18 cellular contexts compared by ENCODE assay signal in genomic region chr12:4743046-4743445, GRCh38. TPM values are rescaled to one million over a fixed set of nuclear protein-coding genes. Genes with fewer than 3 reads are reported as not detected.
"Had no signal": no experiment of that assay in that cellular context is flagged by ENCODE, and none has a peak within 500 bp of the region (broad histone marks: within the 10 kb centered on the region; RNA-seq: fewer than 3 reads in every experiment).

No MANE protein-coding gene starts in this region.

- H3K27ac ChIP-seq: breast epithelium, foreskin keratinocyte, left ventricle myocardium inferior, ovary, suprapubic skin, upper lobe of left lung had no signal

- H3K36me3 Mint-ChIP-seq: activated naive CD8-positive, alpha-beta T cell treated with anti-CD3 and anti-CD28 coated beads, Interleukin-2, amount 10 ng/mL, durations not matched to agents 7 days and 5 days had no signal

- ATAC-seq: foreskin keratinocyte; stimulated activated naive CD8-positive, alpha-beta T cell treated with anti-CD3 and anti-CD28 coated beads, Interleukin-15, Interleukin-2, amounts not matched to agents 100 U/mL and 50 U/mL, for 24 hours had no signal

- H3K9me3 Mint-ChIP-seq: activated naive CD8-positive, alpha-beta T cell treated with anti-CD3 and anti-CD28 coated beads, Interleukin-2, amount 10 ng/mL, durations not matched to agents 7 days and 5 days; neural crest cell; T-helper 2 cell treated with Interferon-gamma antibody and Interleukin-4, amounts not matched to agents 5 μg/mL and 100 μg/mL, for 36 hours had no signal

- H3K4me3 Mint-ChIP-seq: activated naive CD8-positive, alpha-beta T cell treated with anti-CD3 and anti-CD28 coated beads, Interleukin-2, amount 10 ng/mL, durations not matched to agents 7 days and 5 days; neural crest cell; T-helper 2 cell treated with Interferon-gamma antibody and Interleukin-4, amounts not matched to agents 5 μg/mL and 100 μg/mL, for 36 hours had no signal

- H3K36me3 ChIP-seq: breast epithelium, left ventricle myocardium inferior, ovary, suprapubic skin, upper lobe of left lung had no signal

- H3K9me3 ChIP-seq: breast epithelium, ovary, suprapubic skin, upper lobe of left lung had no signal

- H3K4me3 ChIP-seq: breast epithelium, left ventricle myocardium inferior, ovary, suprapubic skin, upper lobe of left lung had no signal

- H3K4me1 Mint-ChIP-seq: activated naive CD8-positive, alpha-beta T cell treated with anti-CD3 and anti-CD28 coated beads, Interleukin-2, amount 10 ng/mL, durations not matched to agents 7 days and 5 days; neural crest cell had no signal

- H3K27me3 ChIP-seq: breast epithelium, ovary, suprapubic skin, upper lobe of left lung had no signal

- H3K4me1 ChIP-seq: breast epithelium, foreskin keratinocyte, suprapubic skin, upper lobe of left lung had no signal

- H3K27ac Mint-ChIP-seq: activated naive CD8-positive, alpha-beta T cell treated with anti-CD3 and anti-CD28 coated beads, Interleukin-2, amount 10 ng/mL, durations not matched to agents 7 days and 5 days; T-helper 2 cell treated with Interferon-gamma antibody and Interleukin-4, amounts not matched to agents 5 μg/mL and 100 μg/mL, for 36 hours had no signal

- DNase-seq: activated CD4-positive, alpha-beta T cell treated with anti-CD3 and anti-CD28 coated beads, Interleukin-2, amount 50 U/mL, for 48 hours; activated CD4-positive, CD25-positive, alpha-beta regulatory T cell treated with anti-CD3 and anti-CD28 coated beads, Interleukin-2, amount 50 U/mL, for 72 hours; activated gamma-delta T cell; activated naive CD8-positive, alpha-beta T cell treated with anti-CD3 and anti-CD28 coated beads, Interleukin-2, amount 10 ng/mL, durations not matched to agents 7 days and 5 days; activated T-cell treated with anti-CD3 and anti-CD28 coated beads, Interleukin-2, amount 50 U/mL, for 48 hours; aorta; foreskin keratinocyte; left ventricle myocardium inferior; mesenchymal stem cell; ovary; stimulated activated CD4-positive, alpha-beta T cell treated with anti-CD3 and anti-CD28 coated beads, Interleukin-4, amount 100 ng/mL, for 1 hour; stimulated activated CD8-positive, alpha-beta memory T cell treated with anti-CD3 and anti-CD28 coated beads, Interleukin-4, amount 100 ng/mL, for 48 hours; stimulated activated naive CD8-positive, alpha-beta T cell treated with anti-CD3 and anti-CD28 coated beads, Interleukin-15, Interleukin-2, amounts not matched to agents 100 U/mL and 50 U/mL, for 24 hours; upper lobe of left lung had no signal

RNA-seq across cellular contexts. Expression of gene GALNT8, which starts 22.8 kb away (rescaled TPM):
- total RNA-seq: foreskin keratinocyte had no signal
- polyA plus RNA-seq: foreskin keratinocyte had no signal
